Comparison of ENCODE assay signal across 8 cellular contexts in genomic region chr11:61963016-61963281, GRCh38. TPM values are rescaled to one million over a fixed set of nuclear protein-coding genes. Genes with fewer than 3 reads are reported as not detected.
A peak's percentile ranks its signal among the peaks of the same experiment; 100 is the strongest.
DNase-seq lines count a peak whose midpoint lies in the region; ATAC-seq, FAIRE-seq and TF ChIP-seq lines count a peak whose summit lies in the region.
"Had no signal": no experiment of that assay in that cellular context is flagged by ENCODE, and none has a peak within 500 bp of the region (broad histone marks: within the 10 kb centered on the region; RNA-seq: fewer than 3 reads in every experiment).

No MANE protein-coding gene starts in this region.

- H3K36me3 ChIP-seq in GM23338 (ENCODE audit: insufficient read depth): peaks cover 27% of the 10 kb centered on the region
- peaks cover 5 to 23% of the 10 kb centered on the region in 2 experiments; a peak in 4 of 5 replicates for H3K36me3 ChIP-seq in HepG2 (replicated peaks in 1 of 2; ENCODE audit: control insufficient read depth in 1 of 2, insufficient read depth in 2 of 2, low read length in 2 of 2)
- peaks cover 20 to 61% (median 51%) of the 10 kb centered on the region in 4 donors for H3K36me3 ChIP-seq in stomach

- peaks cover 49% of the 10 kb centered on the region for H3K36me3 Mint-ChIP-seq in GM23338 (ENCODE audit: low read depth)
- peaks cover 34% of the 10 kb centered on the region for H3K36me3 Mint-ChIP-seq in activated CD8-positive, alpha-beta T cell treated with anti-CD3 and anti-CD28 coated beads for 36 hours (ENCODE audit: low read depth)

- FAIRE-seq in HepG2 (lab: Jason Lieb, UNC): no peak

- CTCF ChIA-PET in activated CD8-positive, alpha-beta T cell treated with anti-CD3 and anti-CD28 coated beads for 36 hours (lab: Charles Lee): interaction anchor here (1.0 to 4.1 kb wide), 4 partner anchors 16 to 145 kb away, joined by 3 to 21 read pairs (median 7); no protein-coding TSS in a partner anchor
- CTCF ChIA-PET in HepG2 (lab: Yijun Ruan, JAX; ENCODE audit: low intra/inter-chr PET ratio, low total read pairs): no interaction called here

- H3K4me2 ChIP-seq in GM23338 (no peak overlapping the region), HepG2 (ENCODE audit: low read depth, low read length) (peak overlapping the region; percentile 55; the same call in 1 of the 2 replicates)

- H3F3A ChIP-seq in GM23338 (replicated peaks; ENCODE audit: low read depth): peaks cover 27% of the 10 kb centered on the region

- in situ Hi-C loops in HepG2 (cut with HindIII; ENCODE audit: extremely low pct_ligation_motif_present, low pct_unique_long_range_greater_than_20kb): no loop called here

- H3K27ac Mint-ChIP-seq in GM23338: no peak overlapping the region
- H3K27ac Mint-ChIP-seq in activated CD8-positive, alpha-beta T cell treated with anti-CD3 and anti-CD28 coated beads for 36 hours: peak overlapping the region; percentile 53

- DNase-seq in GM23338 (ENCODE audit: low spot score) (no peak), HepG2 (ENCODE audit: low spot score) (no peak), stomach (no peak), iPS-NIHi11 (ENCODE audit: low spot score) (no peak), GM10266 (ENCODE audit: extremely low spot score) (no peak)
- no peak for DNase-seq in activated CD8-positive, alpha-beta T cell treated with anti-CD3 and anti-CD28 coated beads for 36 hours
- DNase-seq: NCI-H2081 treated with DMSO at 0.1 percent for 48 hours had no signal

- H4K20me1 ChIP-seq in GM23338 (replicated peaks; ENCODE audit: insufficient read depth) (peaks cover 32% of the 10 kb centered on the region), HepG2 (ENCODE audit: insufficient read depth, low read length) (peaks cover 41% of the 10 kb centered on the region)

- H3K4me3 Mint-ChIP-seq in GM23338: no peak overlapping the region
- no peak overlapping the region for H3K4me3 Mint-ChIP-seq in activated CD8-positive, alpha-beta T cell treated with anti-CD3 and anti-CD28 coated beads for 36 hours

- ATAC-seq in GM23338 (no peak), HepG2 (peak; percentile 5), GM19395 (IDR thresholded peaks at IDR 0.05; ENCODE audit: unreplicated experiment) (no peak)
- ATAC-seq in activated CD8-positive, alpha-beta T cell treated with anti-CD3 and anti-CD28 coated beads for 36 hours: no peak

- H3K4me1 ChIP-seq in GM23338 (ENCODE audit: insufficient read depth) (peaks cover 13% of the 10 kb centered on the region; the same call in 1 of the 2 replicates), HepG2 (ENCODE audit: insufficient read depth, low read length) (peaks cover 52% of the 10 kb centered on the region), stomach (peaks cover 42 to 72% (median 57%) of the 10 kb centered on the region in 4 donors)

- TF ChIP-seq CTCF in GM23338 (conservative IDR thresholded peaks at IDR 0.05; ENCODE audit: low read depth in 2 of 2) (no peak), HepG2 (CRISPR knock-in tag; IDR thresholded peaks at IDR 0.05) (no peak), stomach (IDR thresholded peaks at IDR 0.05) (no peak), GM10266 (IDR thresholded peaks at IDR 0.05; ENCODE audit: control insufficient read depth, insufficient read depth, low read depth, missing control alignments) (no peak)
- no peak for TF ChIP-seq CTCF in activated CD8-positive, alpha-beta T cell treated with anti-CD3 and anti-CD28 coated beads for 36 hours (IDR thresholded peaks at IDR 0.05)

- H3K9me3 ChIP-seq in HepG2 (ENCODE audit: low read length) (no peaks in the 10 kb centered on the region), stomach (no peaks in the 10 kb centered on the region)

- peaks cover 11% of the 10 kb centered on the region for H3K4me1 Mint-ChIP-seq in GM23338
- H3K4me1 Mint-ChIP-seq in activated CD8-positive, alpha-beta T cell treated with anti-CD3 and anti-CD28 coated beads for 36 hours (ENCODE audit: low read depth): peaks cover 26% of the 10 kb centered on the region

- POLR2A ChIA-PET in activated CD8-positive, alpha-beta T cell treated with anti-CD3 and anti-CD28 coated beads for 36 hours (lab: Charles Lee): interaction anchor here (2.4 kb wide), 1 partner anchor 16 kb away, joined by 7 read pairs; no protein-coding TSS in a partner anchor
- POLR2A ChIA-PET in HepG2 (lab: Yijun Ruan, JAX): interaction anchor here (0.9 to 9.7 kb wide), 13 partner anchors 8 to 171 kb away, joined by 3 to 323 read pairs (median 7); partner anchors contain the start of genes BEST1, FEN1 and TMEM258

- H3K27ac ChIP-seq in GM23338 (ENCODE audit: low read depth) (0 out of 2 replicates have a peak overlapping the region, but pooled peaks have one; percentile 26), HepG2 (ENCODE audit: extremely low read length, insufficient read depth, low read length) (peak overlapping the region; percentile 46), stomach (peak overlapping the region; percentile 57 to 100 (median 99))

- intact Hi-C loops in activated CD8-positive, alpha-beta T cell treated with anti-CD3 and anti-CD28 coated beads for 36 hours (cut with micrococcal nuclease): loop anchor here (10.0 kb wide), 1 partner anchor 122 kb away; no protein-coding TSS in a partner anchor
- intact Hi-C loops in HepG2 (cut with micrococcal nuclease; ENCODE audit: unreplicated experiment): no loop called here
- intact Hi-C loops in stomach (cut with DNase I; ENCODE audit: low total_unique reads): no loop called here

- no peak overlapping the region for H3K4me3 ChIP-seq in GM23338
- H3K4me3 ChIP-seq in HepG2 (replicated peaks in 1 of 3; ENCODE audit: insufficient read depth in 1 of 3, low read depth in 2 of 3, low read length in 3 of 3): no peak overlapping the region
- peak overlapping the region in 1 of 4 donors; percentile 8 for H3K4me3 ChIP-seq in stomach

- H3K27me3 ChIP-seq in GM23338 (ENCODE audit: insufficient read depth) (no peaks in the 10 kb centered on the region), HepG2 (ENCODE audit: control insufficient read depth in 1 of 2, insufficient read depth in 2 of 2, low read length in 2 of 2) (no peaks in the 10 kb centered on the region; a peak in 1 of 5 replicates), stomach (no peaks in the 10 kb centered on the region)

- TF ChIP-seq RAD21 in HepG2 (CRISPR knock-in tag; IDR thresholded peaks at IDR 0.05): peak; percentile 42

- H3K9ac ChIP-seq in HepG2 (ENCODE audit: insufficient read depth, low read depth, low read length): no peak overlapping the region

- no peak for TF ChIP-seq EP300 in HepG2 (IDR thresholded peaks at IDR 0.05; ENCODE audit: low read depth in 2 of 2, low read length in 2 of 2)
- TF ChIP-seq EP300 in HepG2 (CRISPR knock-in tag; IDR thresholded peaks at IDR 0.05; ENCODE audit: borderline replicate concordance): no peak
- TF ChIP-seq EP300 in stomach (IDR thresholded peaks at IDR 0.05): no peak

- H3K9me3 Mint-ChIP-seq in GM23338: peaks cover 2% of the 10 kb centered on the region; the same call in 2 of the 3 replicates
- no peaks in the 10 kb centered on the region for H3K9me3 Mint-ChIP-seq in activated CD8-positive, alpha-beta T cell treated with anti-CD3 and anti-CD28 coated beads for 36 hours

- WGBS in HepG2 (ENCODE audit: low lambda C conversion rate): 81% methylated on average over 3 of the region's 3 CpGs
- 88 to 100% (median 93%) methylated on average over 1 to 3 of the region's 3 CpGs for WGBS in stomach, 5 donors

- H2AFZ ChIP-seq in GM23338: no peak overlapping the region
- no peak overlapping the region for H2AFZ ChIP-seq in HepG2 (ENCODE audit: low read length)

- H3K79me2 ChIP-seq in GM23338 (replicated peaks; ENCODE audit: insufficient read depth): peaks cover 30% of the 10 kb centered on the region
- H3K79me2 ChIP-seq in HepG2 (ENCODE audit: insufficient read depth, low read length): peaks cover 25% of the 10 kb centered on the region

- no TSS peak for BruUV-seq in HepG2 (replicated peaks; lab: Mats Ljungman, UMichigan)

- TF ChIP-seq POLR2A in HepG2 (IDR thresholded peaks at IDR 0.05; ENCODE audit: insufficient read depth in 1 of 2, low read depth in 2 of 2, low read length in 2 of 2) (no peak; a peak in 1 of 4 replicates), stomach (IDR thresholded peaks at IDR 0.05) (no peak)

- peaks cover 21% of the 10 kb centered on the region for H3K27me3 Mint-ChIP-seq in GM23338 (ENCODE audit: insufficient read depth, low read depth, poor library complexity)
- no peaks in the 10 kb centered on the region for H3K27me3 Mint-ChIP-seq in activated CD8-positive, alpha-beta T cell treated with anti-CD3 and anti-CD28 coated beads for 36 hours

- no peaks in the 10 kb centered on the region for H3K9me2 ChIP-seq in GM23338 (ENCODE audit: insufficient read depth)

RNA-seq across cellular contexts. Expression of gene FTH1, which starts 4.5 kb away (rescaled TPM):
- total RNA-seq in GM23338 (2014; rRNA removed; shearing (Covaris generic)): 718 and 839 TPM in 2 replicates
- polyA plus RNA-seq in GM23338 (2016; fragmentation: Nextera tagmentation; extraction: Ambion mirVana): 2,531 and 2,750 TPM in 2 replicates
- 100 to 1,000 TPM; 700 to 729 TPM for total RNA-seq in activated CD8-positive, alpha-beta T cell treated with anti-CD3 and anti-CD28 coated beads for 36 hours
- 544 and 607 TPM in 2 replicates for total RNA-seq in HepG2 (2016; rRNA removed; fragmentation: Illumina TruSeq; extraction: Trizol)
- total RNA-seq in HepG2 (2016; cell fraction: cytosol; rRNA removed; fragmentation: Illumina TruSeq; extraction: Trizol; ENCODE audit: low read depth): 3,105 and 3,667 TPM in 2 replicates
- total RNA-seq in HepG2 (2016; cell fraction: insoluble cytoplasmic fraction; rRNA removed; fragmentation: Illumina TruSeq; extraction: Trizol): 481 and 554 TPM in 2 replicates
- 4,411 and 4,459 TPM in 2 replicates for total RNA-seq in HepG2 (2016; cell fraction: membrane; rRNA removed; fragmentation: Illumina TruSeq; extraction: Trizol)
- total RNA-seq in HepG2 (2016; cell fraction: nucleus; rRNA removed; fragmentation: Illumina TruSeq; extraction: Trizol): 460 and 546 TPM in 2 replicates
- polyA plus RNA-seq in HepG2 (2011; rRNA removed): 760 and 802 TPM in 2 replicates
- polyA plus RNA-seq in HepG2 (2011; cell fraction: cytosol; rRNA removed): 904 and 962 TPM in 2 replicates
- polyA plus RNA-seq in HepG2 (2011; cell fraction: nucleus; rRNA removed): 547 and 633 TPM in 2 replicates
- 4,160 and 4,286 TPM in 2 replicates for polyA plus RNA-seq in HepG2 (2012)
- polyA plus RNA-seq in HepG2 (2016; cell fraction: cytosol; fragmentation: Illumina TruSeq; extraction: Trizol; ENCODE audit: low read depth): 74,852 and 83,301 TPM in 2 replicates
- 2,697 and 2,813 TPM in 2 replicates for polyA plus RNA-seq in HepG2 (2016; cell fraction: insoluble cytoplasmic fraction; fragmentation: Illumina TruSeq; extraction: Trizol; ENCODE audit: low read depth)
- polyA plus RNA-seq in HepG2 (2016; cell fraction: membrane; fragmentation: Illumina TruSeq; extraction: Trizol; ENCODE audit: low read depth): 37,583 and 39,786 TPM in 2 replicates
- 2,546 and 3,012 TPM in 2 replicates for polyA plus RNA-seq in HepG2 (2016; cell fraction: nucleus; fragmentation: Illumina TruSeq; extraction: Trizol; ENCODE audit: insufficient read depth, low read depth)
- polyA minus RNA-seq in HepG2 (2011; rRNA and poly(A)+ RNA removed; ENCODE audit: low replicate concordance): 361 and 877 TPM in 2 replicates
- polyA minus RNA-seq in HepG2 (2011; cell fraction: cytosol; rRNA and poly(A)+ RNA removed): 693 and 773 TPM in 2 replicates
- polyA minus RNA-seq in HepG2 (2011; cell fraction: nucleus; rRNA and poly(A)+ RNA removed): 191 and 263 TPM in 2 replicates
- 1,000 to 10,000 TPM in 4 of 5 donors, 100 to 1,000 TPM in 1; 703 to 2,177 (median 1,757) TPM for total RNA-seq in stomach
- 1,000 to 10,000 TPM; 4,996 to 8,523 (median 5,775) TPM for polyA plus RNA-seq in stomach

RNA-seq across cellular contexts. Expression of gene BEST1, which starts 12.8 kb away (rescaled TPM):
- total RNA-seq in GM23338 (2014; rRNA removed; shearing (Covaris generic)): 0.35 and 0.89 TPM in 2 replicates
- polyA plus RNA-seq in GM23338 (2016; fragmentation: Nextera tagmentation; extraction: Ambion mirVana) (0.44 and 0.75 TPM in 2 replicates), HepG2 (2011; rRNA removed) (0.65 and 2.3 TPM in 2 replicates), stomach (1 to 10 TPM; 3.4 to 3.8 (median 3.7) TPM)
- under 1 TPM; 0.61 to 0.83 TPM for total RNA-seq in activated CD8-positive, alpha-beta T cell treated with anti-CD3 and anti-CD28 coated beads for 36 hours
- total RNA-seq in HepG2 (2016; rRNA removed; fragmentation: Illumina TruSeq; extraction: Trizol) (0.09 TPM in 1 of 2 replicates, not detected in the other), stomach (10 to 100 TPM in 2 of 5 donors, 1 to 10 TPM in 2, not detected in 1; 1.2 to 27.4 (median 6.6) TPM)
- 0.09 and 0.10 TPM in 2 replicates for total RNA-seq in HepG2 (2016; cell fraction: cytosol; rRNA removed; fragmentation: Illumina TruSeq; extraction: Trizol; ENCODE audit: low read depth)
- 0.09 TPM in 1 of 2 replicates, not detected in the other for total RNA-seq in HepG2 (2016; cell fraction: insoluble cytoplasmic fraction; rRNA removed; fragmentation: Illumina TruSeq; extraction: Trizol)
- 0.06 and 0.07 TPM in 2 replicates for total RNA-seq in HepG2 (2016; cell fraction: membrane; rRNA removed; fragmentation: Illumina TruSeq; extraction: Trizol)
- total RNA-seq in HepG2 (2016; cell fraction: nucleus; rRNA removed; fragmentation: Illumina TruSeq; extraction: Trizol): 0.13 and 0.16 TPM in 2 replicates
- polyA plus RNA-seq in HepG2 (2011; cell fraction: cytosol; rRNA removed): 0.24 and 0.96 TPM in 2 replicates
- 2.9 and 8.0 TPM in 2 replicates for polyA plus RNA-seq in HepG2 (2011; cell fraction: nucleus; rRNA removed)
- polyA plus RNA-seq in HepG2 (2012): 1.1 and 1.9 TPM in 2 replicates
- 1.3 and 1.4 TPM in 2 replicates for polyA plus RNA-seq in HepG2 (2016; cell fraction: cytosol; fragmentation: Illumina TruSeq; extraction: Trizol; ENCODE audit: low read depth)
- polyA plus RNA-seq in HepG2 (2016; cell fraction: insoluble cytoplasmic fraction; fragmentation: Illumina TruSeq; extraction: Trizol; ENCODE audit: low read depth): 0.07 TPM in 1 of 2 replicates, not detected in the other
- polyA plus RNA-seq in HepG2 (2016; cell fraction: membrane; fragmentation: Illumina TruSeq; extraction: Trizol; ENCODE audit: low read depth): 0.37 and 0.43 TPM in 2 replicates
- polyA plus RNA-seq in HepG2 (2016; cell fraction: nucleus; fragmentation: Illumina TruSeq; extraction: Trizol; ENCODE audit: insufficient read depth, low read depth): not detected in 2 replicates
- 0.28 and 1.6 TPM in 2 replicates for polyA minus RNA-seq in HepG2 (2011; rRNA and poly(A)+ RNA removed; ENCODE audit: low replicate concordance)
- 0.44 and 0.79 TPM in 2 replicates for polyA minus RNA-seq in HepG2 (2011; cell fraction: cytosol; rRNA and poly(A)+ RNA removed)
- polyA minus RNA-seq in HepG2 (2011; cell fraction: nucleus; rRNA and poly(A)+ RNA removed): 1.7 and 6.0 TPM in 2 replicates

RNA-seq across cellular contexts. Expression of gene RAB3IL1, which starts 45.6 kb away (rescaled TPM):
- 2.7 and 4.0 TPM in 2 replicates for total RNA-seq in GM23338 (2014; rRNA removed; shearing (Covaris generic))
- 3.4 and 3.9 TPM in 2 replicates for polyA plus RNA-seq in GM23338 (2016; fragmentation: Nextera tagmentation; extraction: Ambion mirVana)
- not detected for total RNA-seq in activated CD8-positive, alpha-beta T cell treated with anti-CD3 and anti-CD28 coated beads for 36 hours
- 1.2 and 1.3 TPM in 2 replicates for total RNA-seq in HepG2 (2016; rRNA removed; fragmentation: Illumina TruSeq; extraction: Trizol)
- total RNA-seq in HepG2 (2016; cell fraction: cytosol; rRNA removed; fragmentation: Illumina TruSeq; extraction: Trizol; ENCODE audit: low read depth): 0.61 and 2.5 TPM in 2 replicates
- 1.2 and 1.4 TPM in 2 replicates for total RNA-seq in HepG2 (2016; cell fraction: insoluble cytoplasmic fraction; rRNA removed; fragmentation: Illumina TruSeq; extraction: Trizol)
- 1.2 and 1.4 TPM in 2 replicates for total RNA-seq in HepG2 (2016; cell fraction: membrane; rRNA removed; fragmentation: Illumina TruSeq; extraction: Trizol)
- total RNA-seq in HepG2 (2016; cell fraction: nucleus; rRNA removed; fragmentation: Illumina TruSeq; extraction: Trizol): 0.72 and 0.84 TPM in 2 replicates
- polyA plus RNA-seq in HepG2 (2011; rRNA removed): 2.0 and 2.2 TPM in 2 replicates
- 1.3 and 3.0 TPM in 2 replicates for polyA plus RNA-seq in HepG2 (2011; cell fraction: cytosol; rRNA removed)
- polyA plus RNA-seq in HepG2 (2011; cell fraction: nucleus; rRNA removed): 2.5 and 3.7 TPM in 2 replicates
- polyA plus RNA-seq in HepG2 (2012): 1.4 and 2.3 TPM in 2 replicates
- 1.5 and 1.7 TPM in 2 replicates for polyA plus RNA-seq in HepG2 (2016; cell fraction: cytosol; fragmentation: Illumina TruSeq; extraction: Trizol; ENCODE audit: low read depth)
- polyA plus RNA-seq in HepG2 (2016; cell fraction: insoluble cytoplasmic fraction; fragmentation: Illumina TruSeq; extraction: Trizol; ENCODE audit: low read depth): 1.9 and 2.5 TPM in 2 replicates
- 1.9 and 2.3 TPM in 2 replicates for polyA plus RNA-seq in HepG2 (2016; cell fraction: membrane; fragmentation: Illumina TruSeq; extraction: Trizol; ENCODE audit: low read depth)
- 2.9 and 6.6 TPM in 2 replicates for polyA plus RNA-seq in HepG2 (2016; cell fraction: nucleus; fragmentation: Illumina TruSeq; extraction: Trizol; ENCODE audit: insufficient read depth, low read depth)
- 2.6 and 7.7 TPM in 2 replicates for polyA minus RNA-seq in HepG2 (2011; rRNA and poly(A)+ RNA removed; ENCODE audit: low replicate concordance)
- polyA minus RNA-seq in HepG2 (2011; cell fraction: cytosol; rRNA and poly(A)+ RNA removed): 2.8 and 11.9 TPM in 2 replicates
- 1.1 and 1.3 TPM in 2 replicates for polyA minus RNA-seq in HepG2 (2011; cell fraction: nucleus; rRNA and poly(A)+ RNA removed)
- total RNA-seq in stomach: 10 to 100 TPM in 2 of 5 donors, 1 to 10 TPM in 1, under 1 TPM in 1, not detected in 1; 0.58 to 12.8 (median 7.1) TPM
- polyA plus RNA-seq in stomach: 10 to 100 TPM in 2 of 3 donors, 1 to 10 TPM in 1; 5.3 to 13.3 (median 11.6) TPM

Comparison
In these comparisons a context has a peak if more than half of its experiments do, and no peak if none do; other contexts are left out.
1. H3K27ac ChIP-seq: peak in every context shown above with its lines; median percentile 99 in stomach; 46 in HepG2; 26 in GM23338.